13 cellular contexts compared by ENCODE assay signal in the genomic region with DNA sequence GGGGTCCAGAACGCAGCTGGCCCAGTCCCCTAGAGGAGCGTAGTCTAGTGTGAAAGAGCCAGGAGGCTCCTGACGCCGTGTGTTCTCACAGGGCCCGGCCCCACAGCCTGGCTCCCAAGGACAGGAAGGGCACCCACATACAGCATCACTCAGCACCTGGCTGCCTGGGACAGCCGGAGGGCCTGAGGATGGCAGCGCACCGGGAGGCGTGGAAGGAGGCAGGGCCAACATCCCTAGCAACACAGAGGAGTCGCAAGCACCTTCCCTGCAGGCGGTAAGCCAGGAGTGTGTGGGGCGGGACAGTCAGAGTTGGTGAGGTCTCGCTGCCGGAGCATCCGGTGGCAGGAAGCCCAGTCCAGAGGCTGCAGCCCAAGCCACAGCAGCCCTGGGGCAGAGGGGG.
DNase-seq lines count a peak whose midpoint lies in the region; ATAC-seq and TF ChIP-seq lines count a peak whose summit lies in the region.
"Had no signal": no experiment of that assay in that cellular context is flagged by ENCODE, and none has a peak within 500 bp of the region (broad histone marks: within the 10 kb centered on the region; RNA-seq: fewer than 3 reads in every experiment).

No MANE protein-coding gene starts in this region.

- peaks cover 63 to 94% of the 10 kb centered on the region in 2 donors for H3K4me1 Mint-ChIP-seq in stimulated activated naive B cell treated with anti-CD40 and anti-IgM and Interleukin-4, amounts not matched to agents 10 μg/mL and 1 μg/mL and 100 μg/mL, for 72 hours

- no peaks in the 10 kb centered on the region for H3K9me3 ChIP-seq in mucosa of descending colon
- H3K9me3 ChIP-seq: A549, lower lobe of right lung, Peyer's patch had no signal

- DNase-seq in NCI-H2196 (lab: John Stamatoyannopoulos, UW; ENCODE audit: unreplicated experiment) (peak; percentile 28), NCI-H2196 treated with DMSO at 0.1 percent for 48 hours (lab: John Stamatoyannopoulos, UW; ENCODE audit: unreplicated experiment) (no peak), RPMI7951 (ENCODE audit: low read depth) (peak; percentile 94), globus pallidus (ENCODE audit: low spot score) (peak; percentile 65), hepatic stellate cell (ENCODE audit: low spot score) (no peak), ureter (ENCODE audit: low spot score) (no peak), mucosa of descending colon (no peak)
- DNase-seq in stimulated activated naive B cell treated with anti-CD40 and anti-IgM and Interleukin-4, amounts not matched to agents 10 μg/mL and 1 μg/mL and 100 μg/mL, for 72 hours: no peak
- DNase-seq: activated CD4-positive, alpha-beta T cell treated with anti-CD3 and anti-CD28 coated beads for 48 hours; lower lobe of right lung; Peyer's patch had no signal

- peak overlapping the region; percentile 63 for H3K27ac Mint-ChIP-seq in stimulated activated naive B cell treated with anti-CD40 and anti-IgM and Interleukin-4, amounts not matched to agents 10 μg/mL and 1 μg/mL and 100 μg/mL, for 72 hours

- no peak for TF ChIP-seq CTCF in mucosa of descending colon (IDR thresholded peaks at IDR 0.05)

- no peak overlapping the region for H3K4me3 Mint-ChIP-seq in stimulated activated naive B cell treated with anti-CD40 and anti-IgM and Interleukin-4, amounts not matched to agents 10 μg/mL and 1 μg/mL and 100 μg/mL, for 72 hours

- H3K4me1 ChIP-seq in mucosa of descending colon (ENCODE audit: low read depth): peaks cover 6% of the 10 kb centered on the region

- no peaks in the 10 kb centered on the region for H3K27me3 Mint-ChIP-seq in stimulated activated naive B cell treated with anti-CD40 and anti-IgM and Interleukin-4, amounts not matched to agents 10 μg/mL and 1 μg/mL and 100 μg/mL, for 72 hours

- H3K36me3 Mint-ChIP-seq in stimulated activated naive B cell treated with anti-CD40 and anti-IgM and Interleukin-4, amounts not matched to agents 10 μg/mL and 1 μg/mL and 100 μg/mL, for 72 hours: peaks cover 43 to 65% of the 10 kb centered on the region in 2 donors

- H3K36me3 ChIP-seq in mucosa of descending colon (ENCODE audit: low read depth): no peaks in the 10 kb centered on the region
- H3K36me3 ChIP-seq: lower lobe of right lung, Peyer's patch had no signal

- ATAC-seq in stimulated activated naive B cell treated with anti-CD40 and anti-IgM and Interleukin-4, amounts not matched to agents 10 μg/mL and 1 μg/mL and 100 μg/mL, for 72 hours (replicated peaks): no peak
- no peak for ATAC-seq in mucosa of descending colon
- ATAC-seq: A549, lower lobe of right lung had no signal

- intact Hi-C loops in mucosa of descending colon (cut with DNase I, micrococcal nuclease): loop anchor here in 1 of 2 donors (10.0 kb wide), 1 partner anchor 98 kb away; no protein-coding TSS in a partner anchor

- H3K9me3 Mint-ChIP-seq in stimulated activated naive B cell treated with anti-CD40 and anti-IgM and Interleukin-4, amounts not matched to agents 10 μg/mL and 1 μg/mL and 100 μg/mL, for 72 hours: peaks cover 5 to 7% of the 10 kb centered on the region in 2 donors

- no peak overlapping the region for H3K4me3 ChIP-seq in mucosa of descending colon
- H3K4me3 ChIP-seq: A549, lower lobe of right lung, Peyer's patch, skin epidermis had no signal

Comparison
In these comparisons a context has a peak if more than half of its experiments do, and no peak if none do; other contexts are left out.
1. DNase-seq: peak in NCI-H2196 (single experiment), RPMI7951 (single experiment) and globus pallidus (single experiment); none in NCI-H2196 treated with DMSO at 0.1 percent for 48 hours (single experiment), stimulated activated naive B cell treated with anti-CD40 and anti-IgM and Interleukin-4, amounts not matched to agents 10 μg/mL and 1 μg/mL and 100 μg/mL, for 72 hours (single experiment), hepatic stellate cell (single experiment), ureter (single experiment) and mucosa of descending colon (0 of 3).